Comparison of ENCODE assay signal across 8 cellular contexts in genomic region chr2:100606740-100607343, GRCh38.
DNase-seq lines count a peak whose midpoint lies in the region; ATAC-seq lines count a peak whose summit lies in the region.

No MANE protein-coding gene starts in this region.

- ATAC-seq in HG02571 (IDR thresholded peaks at IDR 0.05; ENCODE audit: unreplicated experiment): no peak
- no peak for ATAC-seq in GM18498 (IDR thresholded peaks at IDR 0.05; ENCODE audit: unreplicated experiment)

- DNase-seq in DMS53 treated with DMSO at 0.1 percent for 48 hours (lab: John Stamatoyannopoulos, UW; ENCODE audit: unreplicated experiment): peak; percentile 81
- peak; percentile 63 for DNase-seq in HS-5 (ENCODE audit: low read depth)
- peak; percentile 30 to 67 for DNase-seq in SHP77 (lab: John Stamatoyannopoulos, UW)
- peak; percentile 47 for DNase-seq in cerebellar cortex (ENCODE audit: low spot score)
- DNase-seq in left kidney (ENCODE audit: low read depth, low spot score): peak; percentile 62
- DNase-seq in superior temporal gyrus (ENCODE audit: extremely low spot score): peak; percentile 74
